8 cellular contexts compared by ENCODE assay signal in genomic region chr12:13171921-13172859, GRCh38. TPM values are rescaled to one million over a fixed set of nuclear protein-coding genes. Genes with fewer than 3 reads are reported as not detected.
DNase-seq lines count a peak whose midpoint lies in the region; ATAC-seq and TF ChIP-seq lines count a peak whose summit lies in the region.

No MANE protein-coding gene starts in this region.

- peak; percentile 48 for ATAC-seq in GM18498 (IDR thresholded peaks at IDR 0.05; ENCODE audit: unreplicated experiment)
- ATAC-seq in psoas muscle: no peak
- ATAC-seq in GM18861 (IDR thresholded peaks at IDR 0.05; ENCODE audit: unreplicated experiment): no peak

- WGBS in psoas muscle, 3 donors: 71 to 82% (median 72%) methylated on average over 14 of the region's 14 CpGs

- no peaks in the 10 kb centered on the region for H3K36me3 ChIP-seq in psoas muscle (ENCODE audit: insufficient read depth in 1 of 2, low read depth in 1 of 2)

- peaks cover 0 to 6% (median 0%) of the 10 kb centered on the region in 3 donors for H3K27me3 ChIP-seq in psoas muscle (ENCODE audit: insufficient read depth in 3 of 3, low read length in 2 of 3)

- intact Hi-C loops in psoas muscle (cut with DNase I): loop anchor here in 1 of 2 donors (1.0 kb wide), 1 partner anchor 19 kb away; no protein-coding TSS in a partner anchor

- H3K4me1 ChIP-seq in psoas muscle: no peaks in the 10 kb centered on the region

- DNase-seq in HuH-7 (ENCODE audit: low spot score) (peak; percentile 36), epithelial cell of proximal tubule (ENCODE audit: low read depth) (peak; percentile 86), psoas muscle (peak in 1 of 2 donors; percentile 57), activated gamma-delta T cell treated with Interleukin-2 at 50 U/mL for 16 hours (no peak)
- no peak for DNase-seq in activated CD8-positive, alpha-beta memory T cell treated with anti-CD3 and anti-CD28 coated beads for 24 hours
- no peak for DNase-seq in effector CD4-positive, alpha-beta T cell

- peaks cover 2% of the 10 kb centered on the region for H3K9me3 ChIP-seq in psoas muscle

- H3K4me3 ChIP-seq in epithelial cell of proximal tubule (ENCODE audit: low read depth, low read length) (no peak overlapping the region), psoas muscle (no peak overlapping the region)

- peak overlapping the region; percentile 30 for H3K27ac ChIP-seq in psoas muscle

- TF ChIP-seq CTCF in epithelial cell of proximal tubule (conservative IDR thresholded peaks at IDR 0.05; ENCODE audit: low read depth, low read length) (no peak), psoas muscle (IDR thresholded peaks at IDR 0.05) (no peak)

RNA-seq across cellular contexts. Expression of gene EMP1, which starts 24.3 kb away (rescaled TPM):
- total RNA-seq in epithelial cell of proximal tubule (117 and 166 TPM in 2 replicates), psoas muscle (100 to 1,000 TPM in 1 of 4 donors, 10 to 100 TPM in 3; 49.8 to 123 (median 74.1) TPM)
- polyA plus RNA-seq in psoas muscle: 10 to 100 TPM; 11.0 to 28.3 (median 14.4) TPM

Comparison
In these comparisons a context has a peak if more than half of its experiments do, and no peak if none do; other contexts are left out.
1. DNase-seq: peak in HuH-7 (single experiment) and epithelial cell of proximal tubule (single experiment); none in activated gamma-delta T cell treated with Interleukin-2 at 50 U/mL for 16 hours (single experiment), activated CD8-positive, alpha-beta memory T cell treated with anti-CD3 and anti-CD28 coated beads for 24 hours (single experiment) and effector CD4-positive, alpha-beta T cell (single experiment).